Comparison of ENCODE assay signal across 11 cellular contexts in genomic region chr2:108229875-108230274, GRCh38. TPM values are rescaled to one million over a fixed set of nuclear protein-coding genes. Genes with fewer than 3 reads are reported as not detected.
"Had no signal": no experiment of that assay in that cellular context is flagged by ENCODE, and none has a peak within 500 bp of the region (broad histone marks: within the 10 kb centered on the region; RNA-seq: fewer than 3 reads in every experiment).

No MANE protein-coding gene starts in this region.

- ATAC-seq: HCT116 had no signal

- H3K27ac Mint-ChIP-seq: H9, HFFc6 had no signal

- H3K9me3 ChIP-seq: HAP-1 had no signal

- FAIRE-seq: H1, H54 had no signal

- H3K4me3 ChIP-seq: GM23248, HAP-1 had no signal

- H3K4me3 Mint-ChIP-seq: H9, HFFc6 had no signal

- H3K9ac ChIP-seq: GM23248 had no signal

- H3K9me3 Mint-ChIP-seq: HFFc6 had no signal

- DNase-seq: GM23248, GOT3, H7, H9, HCEC 1CT, HFFc6 had no signal

- H3K36me3 ChIP-seq: HAP-1 had no signal

- H3K4me1 Mint-ChIP-seq: H9 had no signal

- H2AFZ ChIP-seq: GM23248 had no signal

- H3K27ac ChIP-seq: GM23248 had no signal

- H3K4me1 ChIP-seq: HAP-1 had no signal

RNA-seq across cellular contexts. Expression of gene SULT1C3, which starts 9.9 kb away (rescaled TPM):
- total RNA-seq: GM23248, H1, H4, H7, H9, HFFc6 had no signal
- polyA plus RNA-seq: GM23248, H1 had no signal

RNA-seq across cellular contexts. Expression of gene SULT1C2, which starts 58.8 kb away (rescaled TPM):
- total RNA-seq: GM23248, HFFc6 had no signal
- polyA plus RNA-seq: GM23248 had no signal
